20 cellular contexts compared by ENCODE assay signal in genomic region chr20:23251779-23252178, GRCh38.
DNase-seq lines count a peak whose midpoint lies in the region; ATAC-seq lines count a peak whose summit lies in the region.
"Had no signal": no experiment of that assay in that cellular context is flagged by ENCODE, and none has a peak within 500 bp of the region (broad histone marks: within the 10 kb centered on the region; RNA-seq: fewer than 3 reads in every experiment).

No MANE protein-coding gene starts in this region.

- no peaks in the 10 kb centered on the region for H3K36me3 ChIP-seq in BLaER1 treated with 17β-estradiol and CSF1 and Interleukin-3, amounts not matched to agents 10 nM and 100 nM

- ATAC-seq in left lobe of liver: no peak
- ATAC-seq in HG03095 (IDR thresholded peaks at IDR 0.05; ENCODE audit: unreplicated experiment): no peak
- ATAC-seq: K562, PC-3 had no signal

- H3K27ac ChIP-seq in BLaER1 treated with 17β-estradiol and CSF1 and Interleukin-3, amounts not matched to agents 10 nM and 100 nM: peak overlapping the region in 3 of 11 experiments; percentile 9 to 17 (median 11); a peak in 3 of 22 replicates

- H4K20me1 ChIP-seq in BLaER1 treated with 17β-estradiol and CSF1 and Interleukin-3, amounts not matched to agents 10 nM and 100 nM: no peaks in the 10 kb centered on the region

- H3K4me3 ChIP-seq in BLaER1 treated with 17β-estradiol and CSF1 and Interleukin-3, amounts not matched to agents 10 nM and 100 nM: no peak overlapping the region
- H3K4me3 ChIP-seq: K562 had no signal

- no peaks in the 10 kb centered on the region for H3K27me3 ChIP-seq in BLaER1 treated with 17β-estradiol and CSF1 and Interleukin-3, amounts not matched to agents 10 nM and 100 nM

- H3K4me1 ChIP-seq in BLaER1 treated with 17β-estradiol and CSF1 and Interleukin-3, amounts not matched to agents 10 nM and 100 nM: peaks cover 34 to 87% (median 64%) of the 10 kb centered on the region in 10 experiments

- peak; percentile 34 to 69 for DNase-seq in Kasumi-1 (lab: John Stamatoyannopoulos, UW)
- DNase-seq in NOMO-1 treated with DMSO at 0.1 percent for 48 hours (lab: John Stamatoyannopoulos, UW; ENCODE audit: unreplicated experiment): peak; percentile 29
- peak; percentile 5 for DNase-seq in left lobe of liver (ENCODE audit: low spot score)
- DNase-seq in NCI-H1930 (lab: John Stamatoyannopoulos, UW): no peak
- DNase-seq in 8988T: no peak
- DNase-seq: CD8-positive, alpha-beta memory T cell; DMS 273 treated with DMSO at 0.1 percent for 48 hours; DMS79; NCI-H1092 treated with DMSO at 0.1 percent for 48 hours; NCI-H1436; NCI-H187; NCI-H446; NCI-H524 treated with DMSO at 0.1 percent for 48 hours; NCI-H82; PC-3; SW 1271; T-helper 9 cell had no signal

- no peak overlapping the region for H3K9ac ChIP-seq in BLaER1 treated with 17β-estradiol and CSF1 and Interleukin-3, amounts not matched to agents 10 nM and 100 nM

- H3K4me2 ChIP-seq in BLaER1 treated with 17β-estradiol and CSF1 and Interleukin-3, amounts not matched to agents 10 nM and 100 nM: peak overlapping the region in 8 of 11 experiments; percentile 6 to 72 (median 46); a peak in 12 of 22 replicates

- H3K9me3 ChIP-seq in BLaER1 treated with 17β-estradiol and CSF1 and Interleukin-3, amounts not matched to agents 10 nM and 100 nM (replicated peaks in 1 of 11): peaks cover 0 to 14% (median 0%) of the 10 kb centered on the region in 11 experiments; a peak in 4 of 22 replicates

Comparison
In these comparisons a context has a peak if more than half of its experiments do, and no peak if none do; other contexts are left out.
1. DNase-seq: peak in Kasumi-1 (2 of 2), NOMO-1 treated with DMSO at 0.1 percent for 48 hours (single experiment) and left lobe of liver (single experiment); none in NCI-H1930 (0 of 2) and 8988T (single experiment).